8 cellular contexts compared by ENCODE assay signal in the genomic region with DNA sequence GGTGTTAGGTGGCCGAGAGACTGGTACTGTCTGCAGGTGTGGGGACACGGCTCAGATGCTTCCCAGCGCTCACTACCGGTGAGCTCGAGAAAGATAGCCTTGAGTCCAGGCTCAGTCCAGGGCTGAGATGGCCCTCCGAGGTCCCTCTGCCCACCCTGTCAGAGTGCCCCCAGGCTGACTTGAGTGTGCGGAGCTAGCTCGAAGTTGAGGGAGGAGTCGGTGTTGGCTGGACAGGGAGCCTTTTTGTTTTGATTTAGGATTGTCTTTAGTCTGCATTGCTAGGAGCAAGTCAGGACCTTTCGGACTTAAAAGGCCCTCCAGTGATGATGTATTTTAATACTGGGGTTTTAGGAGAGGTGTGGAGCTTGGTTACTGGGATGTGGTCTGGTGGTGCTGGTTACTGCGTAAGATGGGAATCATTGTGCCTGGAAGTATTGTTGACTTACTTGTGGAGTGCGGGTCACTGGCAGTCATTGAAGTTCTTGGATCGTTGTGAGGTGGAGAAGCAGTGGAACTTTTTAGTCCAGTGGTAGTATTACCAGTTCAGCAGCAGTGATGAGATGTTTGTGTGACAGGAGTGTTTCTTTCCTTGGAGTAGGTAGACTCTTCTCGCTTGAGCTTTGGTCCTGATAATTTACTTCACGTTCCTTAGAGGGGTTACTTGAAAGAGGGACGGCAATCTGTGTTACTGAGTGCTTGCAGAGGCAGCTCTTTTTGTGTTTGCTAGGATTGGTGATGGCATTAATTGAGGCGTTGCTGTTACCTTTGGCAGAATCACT. TPM values are rescaled to one million over a fixed set of nuclear protein-coding genes. Genes with fewer than 3 reads are reported as not detected.
DNase-seq lines count a peak whose midpoint lies in the region; ATAC-seq and TF ChIP-seq lines count a peak whose summit lies in the region.

No MANE protein-coding gene starts in this region.

- no peaks in the 10 kb centered on the region for H3K9me3 ChIP-seq in KOPT-K1 (ENCODE audit: insufficient read depth, low read length, poor library complexity, severe bottlenecking)
- no peaks in the 10 kb centered on the region for H3K9me3 ChIP-seq in right atrium auricular region

- H3K27ac ChIP-seq in KOPT-K1 (ENCODE audit: low read depth, low read length, poor library complexity, severe bottlenecking) (peak overlapping the region; percentile 93), right atrium auricular region (peak overlapping the region; percentile 89 to 90)

- peaks cover 0 to 13% of the 10 kb centered on the region in 2 donors for H3K36me3 Mint-ChIP-seq in activated naive CD4-positive, alpha-beta T cell treated with anti-CD3 and anti-CD28 coated beads, Interleukin-2, amount 50 U/mL, for 72 hours

- H3K27ac Mint-ChIP-seq in activated naive CD4-positive, alpha-beta T cell treated with anti-CD3 and anti-CD28 coated beads, Interleukin-2, amount 50 U/mL, for 72 hours, result peak overlapping the region; percentile 82 to 88

- TF ChIP-seq CTCF in right atrium auricular region (IDR thresholded peaks at IDR 0.05), result no peak

- no peaks in the 10 kb centered on the region for H3K9me3 Mint-ChIP-seq in activated naive CD4-positive, alpha-beta T cell treated with anti-CD3 and anti-CD28 coated beads, Interleukin-2, amount 50 U/mL, for 72 hours

- ATAC-seq in activated naive CD4-positive, alpha-beta T cell treated with anti-CD3 and anti-CD28 coated beads, Interleukin-2, amount 50 U/mL, for 72 hours, result no peak
- ATAC-seq in HG02885 (IDR thresholded peaks at IDR 0.05; ENCODE audit: poor library complexity, unreplicated experiment), result no peak

- H3K27me3 ChIP-seq in right atrium auricular region, result no peaks in the 10 kb centered on the region

- H3K36me3 ChIP-seq in KOPT-K1 (ENCODE audit: insufficient read depth, low read length) (peaks cover 16% of the 10 kb centered on the region), right atrium auricular region (no peaks in the 10 kb centered on the region)

- peak overlapping the region; percentile 94 for H3K4me3 ChIP-seq in right atrium auricular region
- H3K4me3 ChIP-seq in skeletal muscle cell (ENCODE audit: low read depth, low read length), result peak overlapping the region; percentile 85

- DNase-seq in DMS 273 treated with DMSO at 0.1 percent for 48 hours (lab: John Stamatoyannopoulos, UW), result peak; percentile 10
- peak in 1 of 2 donors; percentile 6 for DNase-seq in activated naive CD4-positive, alpha-beta T cell treated with anti-CD3 and anti-CD28 coated beads, Interleukin-2, amount 50 U/mL, for 72 hours (ENCODE audit: low spot score in 2 of 2)
- no peak for DNase-seq in right atrium auricular region (ENCODE audit: low spot score)
- DNase-seq in skeletal muscle cell (ENCODE audit: low read depth), result no peak
- DNase-seq in islet precursor cell, result no peak
- no peak for DNase-seq in NCI-H2029 treated with DMSO at 0.1 percent for 48 hours (lab: John Stamatoyannopoulos, UW)

- peaks cover 0 to 21% of the 10 kb centered on the region in 2 donors for H3K4me1 ChIP-seq in right atrium auricular region

RNA-seq across cellular contexts. Expression of a gene that starts 0.6 kb away (rescaled TPM):
- total RNA-seq in activated naive CD4-positive, alpha-beta T cell treated with anti-CD3 and anti-CD28 coated beads, Interleukin-2, amount 50 U/mL, for 72 hours, result 10 to 100 TPM in 1 of 2 donors, 1 to 10 TPM in 1; 8.2 to 13.2 TPM
- total RNA-seq in right atrium auricular region, result 1 to 10 TPM; 7.2 to 7.8 TPM

RNA-seq across cellular contexts. Expression of a gene that starts 0.7 kb away (rescaled TPM):
- total RNA-seq in activated naive CD4-positive, alpha-beta T cell treated with anti-CD3 and anti-CD28 coated beads, Interleukin-2, amount 50 U/mL, for 72 hours, result 10 to 100 TPM; 52.8 to 99.0 TPM
- total RNA-seq in right atrium auricular region, result 100 to 1,000 TPM in 1 of 2 donors, 10 to 100 TPM in 1; 93.1 to 102 TPM
